In the genomic region with DNA sequence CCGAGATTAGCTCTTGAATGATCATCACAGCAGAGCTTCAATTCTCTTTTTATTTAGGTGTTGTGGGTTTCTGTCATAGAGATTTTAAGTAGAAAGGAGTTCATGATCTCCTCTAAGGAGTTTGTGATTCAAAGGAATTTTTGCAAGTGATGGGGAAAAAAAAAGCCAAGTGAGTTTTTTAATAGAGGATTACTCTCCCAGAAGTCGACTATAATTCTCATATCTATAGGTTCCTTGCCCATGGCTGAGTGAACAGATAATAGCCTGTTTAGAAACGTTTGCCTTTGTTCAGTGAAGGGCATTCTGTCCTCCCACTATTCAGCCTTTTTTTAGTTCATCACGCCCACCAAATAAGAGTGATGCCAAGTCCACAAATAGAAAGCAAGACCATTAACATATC, we compare ENCODE assay signal across 22 cellular contexts.
A peak's percentile ranks its signal among the peaks of the same experiment; 100 is the strongest.
DNase-seq lines count a peak whose midpoint lies in the region; FAIRE-seq and TF ChIP-seq lines count a peak whose summit lies in the region.
"Had no signal": no experiment of that assay in that cellular context is flagged by ENCODE, and none has a peak within 500 bp of the region (broad histone marks: within the 10 kb centered on the region; RNA-seq: fewer than 3 reads in every experiment).

No MANE protein-coding gene starts in this region.

- DNase-seq in NCI-H345 (lab: John Stamatoyannopoulos, UW) = peak; percentile 0
- no peak for DNase-seq in NCI-H345 treated with DMSO at 0.1 percent for 48 hours (lab: John Stamatoyannopoulos, UW; ENCODE audit: unreplicated experiment)
- no peak for DNase-seq in D721Med (ENCODE audit: insufficient read length, low spot score)
- peak in 46 of 76 experiments; percentile 1 to 75 (median 38) for DNase-seq in HUDEP-2 (lab: John Stamatoyannopoulos, UW; ENCODE audit: unreplicated experiment in 76 of 76)
- DNase-seq in OCI-M1 (lab: John Stamatoyannopoulos, UW) = peak; percentile 52
- DNase-seq in stimulated activated CD4-positive, alpha-beta T cell treated with anti-CD3 and anti-CD28 coated beads, Interleukin-4, amount 100 ng/mL, for 4 hours = no peak
- no peak for DNase-seq in activated T-cell treated with anti-CD3 and anti-CD28 coated beads, Interleukin-2, amount 50 U/mL, for 1 hour
- DNase-seq: 8988T; ACHN; AML-193; BE2C; Calu3; CD4-positive, alpha-beta T cell; CD8-positive, alpha-beta memory T cell; DMS153; DND-41; GOT3; HCEC 1CT had no signal

- FAIRE-seq in D721Med (lab: Jason Lieb, UNC) = peak; percentile 38
- FAIRE-seq: A549, G401.6, GM12892, H54 had no signal

- TF ChIP-seq CTCF in D721Med (IDR thresholded peaks at IDR 0.05; ENCODE audit: insufficient read depth, missing control alignments) = no peak

Comparison
In these comparisons a context has a peak if more than half of its experiments do, and no peak if none do; other contexts are left out.
1. DNase-seq: peak in NCI-H345 (single experiment), HUDEP-2 (46 of 76) and OCI-M1 (single experiment); none in NCI-H345 treated with DMSO at 0.1 percent for 48 hours (single experiment), D721Med (single experiment), stimulated activated CD4-positive, alpha-beta T cell treated with anti-CD3 and anti-CD28 coated beads, Interleukin-4, amount 100 ng/mL, for 4 hours (0 of 2) and activated T-cell treated with anti-CD3 and anti-CD28 coated beads, Interleukin-2, amount 50 U/mL, for 1 hour (single experiment).